ENCODE assay signal across 7 cellular contexts in the genomic region with DNA sequence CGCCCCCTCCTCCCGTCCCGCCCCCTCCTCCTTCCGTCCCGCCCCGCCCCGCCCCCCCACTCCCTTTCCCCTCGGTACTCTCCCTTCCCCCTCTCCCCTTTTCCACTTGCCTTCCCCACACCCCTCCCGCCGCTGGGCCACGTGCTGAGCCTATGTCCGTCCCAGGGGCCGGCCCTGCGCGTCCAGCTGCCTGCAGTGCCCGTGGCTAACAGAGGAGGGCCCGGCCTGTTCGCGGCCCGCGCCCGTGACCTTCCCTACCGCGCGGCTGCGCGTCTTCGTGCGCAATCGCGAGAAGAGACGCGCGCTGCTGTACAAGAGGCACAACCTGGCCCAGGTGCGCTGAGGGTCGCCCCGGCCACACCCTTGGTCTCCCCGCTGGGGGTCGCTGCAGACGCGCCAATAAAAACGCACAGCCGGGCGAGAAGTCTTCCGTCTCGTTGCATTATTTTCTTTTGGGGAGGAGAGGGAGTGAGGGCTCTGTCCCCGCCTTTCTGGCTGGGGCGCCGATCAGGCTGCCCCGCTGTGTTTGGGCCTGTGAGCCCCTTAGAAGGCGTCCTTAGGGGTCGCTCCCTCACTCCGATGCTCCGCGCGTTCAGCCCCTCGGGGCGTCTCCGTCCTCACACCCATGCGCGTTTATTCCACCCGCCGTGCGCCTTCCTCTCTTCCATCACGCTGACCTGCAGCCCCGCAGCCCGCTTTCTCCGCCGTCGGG. TPM values are rescaled to one million over a fixed set of nuclear protein-coding genes. Genes with fewer than 3 reads are reported as not detected.
DNase-seq lines count a peak whose midpoint lies in the region; ATAC-seq, FAIRE-seq and TF ChIP-seq lines count a peak whose summit lies in the region.

No MANE protein-coding gene starts in this region.

- peaks cover 9% of the 10 kb centered on the region for H3K27me3 ChIP-seq in mucosa of stomach (ENCODE audit: control insufficient read depth, insufficient read depth, low read length)
- no peaks in the 10 kb centered on the region for H3K27me3 ChIP-seq in Karpas-422 (ENCODE audit: low read length)

- H3K4me3 ChIP-seq in mucosa of stomach (ENCODE audit: low read length) (peak overlapping the region; percentile 43), Karpas-422 (ENCODE audit: low read length) (no peak overlapping the region)

- peak; percentile 36 for TF ChIP-seq POLR2A in H54 (IDR thresholded peaks at IDR 0.05; ENCODE audit: low read depth, low read length)

- no peaks in the 10 kb centered on the region for H3K9me3 Mint-ChIP-seq in stimulated activated effector memory CD8-positive, alpha-beta T cell treated with anti-CD3 and anti-CD28 coated beads, Interleukin-12 subunit alpha, Interleukin-12 subunit beta, amount 100 ng/mL, for 72 hours

- H3K9me3 ChIP-seq in mucosa of stomach (ENCODE audit: control insufficient read depth, low read length) (no peaks in the 10 kb centered on the region), Karpas-422 (ENCODE audit: low read length) (no peaks in the 10 kb centered on the region)

- peak overlapping the region; percentile 80 for H3K4me3 Mint-ChIP-seq in stimulated activated effector memory CD8-positive, alpha-beta T cell treated with anti-CD3 and anti-CD28 coated beads, Interleukin-12 subunit alpha, Interleukin-12 subunit beta, amount 100 ng/mL, for 72 hours

- no peaks in the 10 kb centered on the region for H3K79me2 ChIP-seq in Karpas-422 (ENCODE audit: low read length)

- no peak overlapping the region for H3K27ac ChIP-seq in Karpas-422 (ENCODE audit: low read length)

- peaks cover 11% of the 10 kb centered on the region for H3K4me1 Mint-ChIP-seq in stimulated activated effector memory CD8-positive, alpha-beta T cell treated with anti-CD3 and anti-CD28 coated beads, Interleukin-12 subunit alpha, Interleukin-12 subunit beta, amount 100 ng/mL, for 72 hours

- no peak overlapping the region for H3K27ac Mint-ChIP-seq in stimulated activated effector memory CD8-positive, alpha-beta T cell treated with anti-CD3 and anti-CD28 coated beads, Interleukin-12 subunit alpha, Interleukin-12 subunit beta, amount 100 ng/mL, for 72 hours

- DNase-seq in H54 (ENCODE audit: insufficient read length, low spot score) (no peak), NCI-H748 (lab: John Stamatoyannopoulos, UW; ENCODE audit: unreplicated experiment) (peak; percentile 88), activated T-cell treated with anti-CD3 and anti-CD28 coated beads for 48 hours (ENCODE audit: low read depth) (peak; percentile 63), Karpas-422 (no peak)
- DNase-seq in stimulated activated effector memory CD8-positive, alpha-beta T cell treated with anti-CD3 and anti-CD28 coated beads, Interleukin-12 subunit alpha, Interleukin-12 subunit beta, amount 100 ng/mL, for 72 hours (ENCODE audit: low spot score in 2 of 2), result peak; percentile 36 to 77

- no peak overlapping the region for H3K4me2 ChIP-seq in Karpas-422 (ENCODE audit: low read depth, low read length, poor library complexity, severe bottlenecking)

- H4K20me1 ChIP-seq in Karpas-422 (ENCODE audit: insufficient read depth, low read depth, low read length), result no peaks in the 10 kb centered on the region

- peak overlapping the region; percentile 42 for H3K9ac ChIP-seq in mucosa of stomach (ENCODE audit: low read length)
- H3K9ac ChIP-seq in Karpas-422 (ENCODE audit: low read length), result no peak overlapping the region

- H3K36me3 Mint-ChIP-seq in stimulated activated effector memory CD8-positive, alpha-beta T cell treated with anti-CD3 and anti-CD28 coated beads, Interleukin-12 subunit alpha, Interleukin-12 subunit beta, amount 100 ng/mL, for 72 hours, result no peaks in the 10 kb centered on the region

- H3K9me2 ChIP-seq in Karpas-422 (replicated peaks; ENCODE audit: insufficient read depth, low read length), result no peaks in the 10 kb centered on the region

- H3K4me1 ChIP-seq in mucosa of stomach (ENCODE audit: control insufficient read depth, insufficient read depth, low read length) (peaks cover 6% of the 10 kb centered on the region), Karpas-422 (ENCODE audit: low read length) (no peaks in the 10 kb centered on the region)

- H3K36me3 ChIP-seq in mucosa of stomach (ENCODE audit: control insufficient read depth, insufficient read depth, low read length), result no peaks in the 10 kb centered on the region
- no peaks in the 10 kb centered on the region for H3K36me3 ChIP-seq in Karpas-422 (ENCODE audit: insufficient read depth, low read length)

- FAIRE-seq in H54 (lab: Jason Lieb, UNC), result no peak

- H2AFZ ChIP-seq in Karpas-422 (ENCODE audit: low read length), result no peak overlapping the region

- peak; percentile 58 for ATAC-seq in esophagus mucosa
- peak; percentile 67 for ATAC-seq in stimulated activated effector memory CD8-positive, alpha-beta T cell treated with anti-CD3 and anti-CD28 coated beads, Interleukin-12 subunit alpha, Interleukin-12 subunit beta, amount 100 ng/mL, for 72 hours

RNA-seq across cellular contexts. Expression of a gene that starts 28.0 kb away (rescaled TPM):
- 20.7 TPM for total RNA-seq in esophagus mucosa
- total RNA-seq in Karpas-422 (2014; rRNA removed; shearing (Covaris generic); ENCODE audit: low replicate concordance), result 27.7 and 39.5 TPM in 2 replicates

RNA-seq across cellular contexts. Expression of a gene that starts 38.1 kb away (rescaled TPM):
- total RNA-seq in esophagus mucosa, result 1.3 TPM
- total RNA-seq in Karpas-422 (2014; rRNA removed; shearing (Covaris generic); ENCODE audit: low replicate concordance), result 0.29 TPM in 1 of 2 replicates, not detected in the other

Comparison
In these comparisons a context has a peak if more than half of its experiments do, and no peak if none do; other contexts are left out.
1. DNase-seq: peak in NCI-H748 (single experiment), activated T-cell treated with anti-CD3 and anti-CD28 coated beads for 48 hours (single experiment) and stimulated activated effector memory CD8-positive, alpha-beta T cell treated with anti-CD3 and anti-CD28 coated beads, Interleukin-12 subunit alpha, Interleukin-12 subunit beta, amount 100 ng/mL, for 72 hours (2 of 2); none in H54 (single experiment) and Karpas-422 (single experiment).